23 cellular contexts compared by ENCODE assay signal in the genomic region with DNA sequence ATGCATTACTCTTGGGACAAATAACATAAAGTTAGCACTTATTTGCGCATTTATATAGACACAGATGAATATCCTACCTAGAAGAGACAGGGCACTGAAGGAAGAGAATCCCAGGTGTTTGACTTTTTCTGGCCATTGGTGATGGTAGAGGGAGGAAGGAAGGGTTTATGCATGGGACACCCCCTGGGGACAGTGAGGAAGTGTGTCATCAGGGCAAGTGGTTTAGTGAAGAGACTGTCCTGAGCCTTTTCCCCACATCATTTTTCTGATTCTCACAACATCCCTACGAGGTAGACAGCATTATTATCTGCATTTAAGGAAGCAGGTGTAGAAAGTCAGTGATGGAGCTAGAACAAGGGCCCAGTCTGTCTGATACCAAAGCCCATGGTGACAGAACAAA. TPM values are rescaled to one million over a fixed set of nuclear protein-coding genes. Genes with fewer than 3 reads are reported as not detected.
DNase-seq lines count a peak whose midpoint lies in the region; ATAC-seq, FAIRE-seq and TF ChIP-seq lines count a peak whose summit lies in the region.
"Had no signal": no experiment of that assay in that cellular context is flagged by ENCODE, and none has a peak within 500 bp of the region (broad histone marks: within the 10 kb centered on the region; RNA-seq: fewer than 3 reads in every experiment).

No MANE protein-coding gene starts in this region.

- TF ChIP-seq POLR2A in K562 (conservative IDR thresholded peaks at IDR 0.05): no peak

- ATAC-seq in HG03460 (IDR thresholded peaks at IDR 0.05; ENCODE audit: unreplicated experiment): peak; percentile 61
- ATAC-seq in K562: peak; percentile 46; the same call in 2 of the 3 replicates
- no peak for ATAC-seq in GM19023 (IDR thresholded peaks at IDR 0.05; ENCODE audit: unreplicated experiment)
- ATAC-seq: GM12878 had no signal

- no peak overlapping the region for H3K23ac ChIP-seq in neuronal stem cell (ENCODE audit: low read depth, low read length, poor library complexity)

- H3K27ac ChIP-seq in BLaER1 treated with 17β-estradiol and CSF1 and Interleukin-3, amounts not matched to agents 10 nM and 100 nM: peak overlapping the region in 5 of 11 experiments; percentile 12 to 51 (median 19); a peak in 6 of 22 replicates
- H3K27ac ChIP-seq in K562 (ENCODE audit: extremely low read depth, low read depth, low read length) (no peak overlapping the region), neuronal stem cell (replicated peaks; ENCODE audit: low read length) (no peak overlapping the region)
- H3K27ac ChIP-seq: SK-N-MC had no signal

- H3K4me3 Mint-ChIP-seq in immature natural killer cell: no peak overlapping the region

- peaks cover 12 to 23% (median 15%) of the 10 kb centered on the region in 11 experiments for H3K9me3 ChIP-seq in BLaER1 treated with 17β-estradiol and CSF1 and Interleukin-3, amounts not matched to agents 10 nM and 100 nM (replicated peaks in 1 of 11)
- no peaks in the 10 kb centered on the region for H3K9me3 ChIP-seq in K562 (replicated peaks; ENCODE audit: control insufficient read depth, insufficient read depth, low read depth, low read length)
- peaks cover 0 to 3% of the 10 kb centered on the region in 2 donors for H3K9me3 ChIP-seq in neuronal stem cell (replicated peaks in 1 of 2; ENCODE audit: control insufficient read depth in 2 of 2, insufficient read depth in 1 of 2, low read depth in 1 of 2, low read length in 2 of 2)

- no peak overlapping the region for H3K18ac ChIP-seq in neuronal stem cell (ENCODE audit: low read length)

- no peaks in the 10 kb centered on the region for H3K27me3 ChIP-seq in BLaER1 treated with 17β-estradiol and CSF1 and Interleukin-3, amounts not matched to agents 10 nM and 100 nM
- H3K27me3 ChIP-seq in K562 (ENCODE audit: control insufficient read depth in 2 of 2, insufficient read depth in 2 of 2, low read length in 2 of 2) (no peaks in the 10 kb centered on the region), neuronal stem cell (ENCODE audit: control insufficient read depth in 3 of 3, insufficient read depth in 3 of 3, low read depth in 1 of 3, low read length in 3 of 3) (no peaks in the 10 kb centered on the region)

- TF ChIP-seq RAD21 in K562 (CRISPR knock-in tag; conservative IDR thresholded peaks at IDR 0.05 in 1 of 2, IDR thresholded peaks at IDR 0.05 in 1 of 2): no peak

- no peaks in the 10 kb centered on the region for H3K79me2 ChIP-seq in K562 (ENCODE audit: control insufficient read depth, insufficient read depth, low read length)

- 13% methylated on average over 2 of the region's 2 CpGs for WGBS in K562 (ENCODE audit: insufficient coverage, low coverage, missing lambda C conversion rate)
- no CpG with 5 or more reads among the region's 2 CpGs for WGBS in neuronal stem cell (ENCODE audit: extremely low coverage in 2 of 2, insufficient read length in 2 of 2, insufficient replicate concordance in 1 of 2), 2 donors

- peak; percentile 6 for FAIRE-seq in K562 (lab: Jason Lieb, UNC)
- FAIRE-seq: GM12878, H54, RCC 7860 had no signal

- no peak overlapping the region for H4K91ac ChIP-seq in neuronal stem cell (ENCODE audit: low read depth, low read length, poor library complexity)

- no peak overlapping the region for H2BK12ac ChIP-seq in neuronal stem cell (ENCODE audit: low read length)

- in situ Hi-C loops in K562 (cut with MboI): no loop called here

- peak overlapping the region in 2 of 11 experiments; percentile 12; a peak in 1 of 22 replicates for H3K9ac ChIP-seq in BLaER1 treated with 17β-estradiol and CSF1 and Interleukin-3, amounts not matched to agents 10 nM and 100 nM
- H3K9ac ChIP-seq in K562 (ENCODE audit: insufficient read depth in 1 of 2, low read depth in 2 of 2, low read length in 2 of 2): no peak overlapping the region
- H3K9ac ChIP-seq in neuronal stem cell (ENCODE audit: low read depth, low read length, poor library complexity): no peak overlapping the region

- H3K4me2 ChIP-seq in BLaER1 treated with 17β-estradiol and CSF1 and Interleukin-3, amounts not matched to agents 10 nM and 100 nM: peak overlapping the region; percentile 16 to 80 (median 64); a peak in 21 of 22 replicates
- H3K4me2 ChIP-seq in K562 (ENCODE audit: insufficient read depth, low read length) (no peak overlapping the region), neuronal stem cell (ENCODE audit: insufficient read depth, low read length, poor library complexity, severe bottlenecking) (no peak overlapping the region)

- H3K9me1 ChIP-seq in K562 (ENCODE audit: control insufficient read depth, insufficient read depth, low read length): no peaks in the 10 kb centered on the region

- no peak overlapping the region for H3K14ac ChIP-seq in neuronal stem cell (ENCODE audit: low read length)

- H4K20me1 ChIP-seq in BLaER1 treated with 17β-estradiol and CSF1 and Interleukin-3, amounts not matched to agents 10 nM and 100 nM: no peaks in the 10 kb centered on the region
- no peaks in the 10 kb centered on the region for H4K20me1 ChIP-seq in K562 (replicated peaks; ENCODE audit: control insufficient read depth, insufficient read depth, low read length)

- POLR2A ChIA-PET in K562 (lab: Yijun Ruan, JAX): interaction anchor here (5.1 kb wide), 1 partner anchor 11 kb away, joined by 31 read pairs; the partner anchor contains the start of gene CDC42BPA

- H2BK120ac ChIP-seq in neuronal stem cell (ENCODE audit: low read depth, low read length): no peak overlapping the region

- peak overlapping the region; percentile 10; the same call in 1 of the 2 replicates for H2AFZ ChIP-seq in K562 (ENCODE audit: low read depth, low read length)
- H2AFZ ChIP-seq in neuronal stem cell (ENCODE audit: low read length): peak overlapping the region; percentile 77

- no peak overlapping the region for H2BK5ac ChIP-seq in neuronal stem cell (ENCODE audit: low read length)

- no peak overlapping the region for H2BK15ac ChIP-seq in neuronal stem cell (ENCODE audit: low read length)

- peaks cover 8 to 23% (median 18%) of the 10 kb centered on the region in 10 experiments for H3K4me1 ChIP-seq in BLaER1 treated with 17β-estradiol and CSF1 and Interleukin-3, amounts not matched to agents 10 nM and 100 nM
- H3K4me1 ChIP-seq in K562 (replicated peaks in 1 of 2; ENCODE audit: control insufficient read depth in 2 of 2, insufficient read depth in 2 of 2, low read length in 2 of 2) (peaks cover under 1 to 12% of the 10 kb centered on the region in 2 experiments; a peak in 4 of 5 replicates), neuronal stem cell (ENCODE audit: control insufficient read depth in 2 of 2, insufficient read depth in 1 of 2, low read depth in 1 of 2, low read length in 2 of 2) (peaks cover 0 to 4% of the 10 kb centered on the region in 2 donors)
- H3K4me1 ChIP-seq: Caco-2 had no signal

- CTCF ChIA-PET in K562 (lab: Yijun Ruan, JAX; ENCODE audit: low intra/inter-chr PET ratio): no interaction called here

- TF ChIP-seq EP300 in K562 (IDR thresholded peaks at IDR 0.05; ENCODE audit: low read length): no peak

- no peaks in the 10 kb centered on the region for H3K36me3 ChIP-seq in BLaER1 treated with 17β-estradiol and CSF1 and Interleukin-3, amounts not matched to agents 10 nM and 100 nM
- H3K36me3 ChIP-seq in K562 (ENCODE audit: control insufficient read depth, insufficient read depth, low read length) (no peaks in the 10 kb centered on the region), neuronal stem cell (replicated peaks in 1 of 2; ENCODE audit: control insufficient read depth in 2 of 2, insufficient read depth in 2 of 2, low read length in 2 of 2) (no peaks in the 10 kb centered on the region)

- H4K8ac ChIP-seq in neuronal stem cell (ENCODE audit: low read depth, low read length): no peak overlapping the region

- intact Hi-C loops in K562 (cut with micrococcal nuclease): no loop called here

- H3K36me3 Mint-ChIP-seq in immature natural killer cell: no peaks in the 10 kb centered on the region
- H3K36me3 Mint-ChIP-seq: CD4-positive, alpha-beta memory T cell had no signal

- no peak overlapping the region for H3K27ac Mint-ChIP-seq in immature natural killer cell
- H3K27ac Mint-ChIP-seq: CD4-positive, alpha-beta memory T cell had no signal

- peaks cover 0 to 10% (median 1%) of the 10 kb centered on the region in 3 donors for H3K27me3 Mint-ChIP-seq in immature natural killer cell (ENCODE audit: low read depth in 3 of 3)

- no peak overlapping the region for H3K4ac ChIP-seq in neuronal stem cell (ENCODE audit: low read length)

- BruUV-seq in K562 (replicated peaks; lab: Mats Ljungman, UMichigan): no TSS peak

- DNase-seq in K562 (ENCODE audit: extremely low read depth in 1 of 4, low spot score in 3 of 4) (no peak), neuronal stem cell (ENCODE audit: low spot score) (no peak), immature natural killer cell (no peak), mucosa of gallbladder (ENCODE audit: low spot score) (no peak)
- DNase-seq: Caco-2; CD4-positive, alpha-beta memory T cell; EL; GDM1; NCI-H1092; NCI-H1436; NCI-H187 treated with DMSO at 0.1 percent for 48 hours; NCI-H2171 treated with DMSO at 0.1 percent for 48 hours; NCI-H345; NCI-H524; NCI-H748 treated with DMSO at 0.1 percent for 48 hours; SIG-M5 had no signal

- H3K79me1 ChIP-seq in neuronal stem cell (ENCODE audit: low read depth, low read length): no peaks in the 10 kb centered on the region

- H3K9me3 Mint-ChIP-seq in immature natural killer cell: peaks cover 0 to 3% (median 0%) of the 10 kb centered on the region in 6 donors

- H2AK5ac ChIP-seq in neuronal stem cell (ENCODE audit: low read depth, low read length): no peak overlapping the region

- H3K4me1 Mint-ChIP-seq in immature natural killer cell: no peaks in the 10 kb centered on the region
- H3K4me1 Mint-ChIP-seq: CD4-positive, alpha-beta memory T cell had no signal

- no peak for TF ChIP-seq CTCF in K562 (IDR thresholded peaks at IDR 0.05 in 2 of 3, conservative IDR thresholded peaks at IDR 0.05 in 1 of 3; ENCODE audit: insufficient read depth in 2 of 3, low read depth in 1 of 3, low read length in 3 of 3)

- no peak overlapping the region; a peak in 1 of 20 replicates for H3K4me3 ChIP-seq in BLaER1 treated with 17β-estradiol and CSF1 and Interleukin-3, amounts not matched to agents 10 nM and 100 nM
- no peak overlapping the region for H3K4me3 ChIP-seq in K562
- no peak overlapping the region for H3K4me3 ChIP-seq in neuronal stem cell (ENCODE audit: low read length in 2 of 2)
- H3K4me3 ChIP-seq: GM12878, SK-N-MC had no signal

RNA-seq across cellular contexts. Expression of gene CDC42BPA, which starts 12.0 kb away (rescaled TPM):
- 57.9 and 301 TPM in 2 replicates for total RNA-seq in K562 (2011; cell fraction: chromatin; rRNA removed; ENCODE audit: low replicate concordance)
- 30.5 and 47.2 TPM in 2 replicates for total RNA-seq in K562 (2011; cell fraction: nucleolus; rRNA removed)
- 88.9 and 189 TPM in 2 replicates for total RNA-seq in K562 (2011; cell fraction: nucleoplasm; rRNA removed)
- total RNA-seq in K562 (2014; rRNA removed) (41.1 and 57.4 TPM in 2 replicates), K562 (2014; rRNA removed; fragmentation: Illumina TruSeq; extraction: Trizol) (69.8 and 76.9 TPM in 2 replicates), K562 (2015; rRNA removed; fragmentation: Illumina TruSeq; extraction: Trizol) (73.9 and 77.5 TPM in 2 replicates), K562 (2021) (49.8 and 54.9 TPM in 2 replicates), mucosa of gallbladder (54.7 TPM)
- polyA plus RNA-seq in K562 (2011; rRNA removed) (27.7 and 44.1 TPM in 2 replicates), K562 (2014; fragmentation: Illumina TruSeq; extraction: Trizol) (31.6 and 34.5 TPM in 2 replicates), K562 (2014; fragmentation: Nextera tagmentation; extraction: Ambion mirVana) (10 to 100 TPM in 1 of 2 experiments, 1 to 10 TPM in 1; 8.0 to 52.1 TPM), K562 (2014; rRNA removed) (27.0 and 27.4 TPM in 2 replicates), immature natural killer cell (under 1 TPM in 2 of 3 donors, not detected in 1; 0.13 to 0.67 TPM)
- polyA plus RNA-seq in K562 (2011; cell fraction: cytosol; rRNA removed): 16.9 and 17.7 TPM in 2 replicates
- polyA plus RNA-seq in K562 (2011; cell fraction: nucleus; rRNA removed): 29.4 and 39.0 TPM in 2 replicates
- 25.7 and 29.0 TPM in 2 replicates for polyA plus RNA-seq in K562 (2012)
- 164 and 196 TPM in 2 replicates for polyA minus RNA-seq in K562 (2011; rRNA and poly(A)+ RNA removed)
- 34.5 and 62.7 TPM in 2 replicates for polyA minus RNA-seq in K562 (2011; cell fraction: cytosol; rRNA and poly(A)+ RNA removed)
- 138 and 164 TPM in 2 replicates for polyA minus RNA-seq in K562 (2011; cell fraction: nucleus; rRNA and poly(A)+ RNA removed)
- 10.3 TPM for polyA plus RNA-seq in neuronal stem cell (2013, experiment 1 of 2)
- polyA plus RNA-seq in neuronal stem cell (2013, experiment 2 of 2): 10.3 TPM
- polyA plus RNA-seq: CD4-positive, alpha-beta memory T cell had no signal

Comparison
In these comparisons a context has a peak if more than half of its experiments do, and no peak if none do; other contexts are left out.
1. H3K4me2 ChIP-seq: peak in BLaER1 treated with 17β-estradiol and CSF1 and Interleukin-3, amounts not matched to agents 10 nM and 100 nM (11 of 11); none in K562 (single experiment) and neuronal stem cell (single experiment).